Comparison of ENCODE assay signal across 10 cellular contexts in genomic region chr2:105143094-105143466, GRCh38.
DNase-seq lines count a peak whose midpoint lies in the region; ATAC-seq, FAIRE-seq and TF ChIP-seq lines count a peak whose summit lies in the region.
"Had no signal": no experiment of that assay in that cellular context is flagged by ENCODE, and none has a peak within 500 bp of the region (broad histone marks: within the 10 kb centered on the region; RNA-seq: fewer than 3 reads in every experiment).

No MANE protein-coding gene starts in this region.

- H3K27ac Mint-ChIP-seq in activated CD8-positive, alpha-beta memory T cell treated with anti-CD3 and anti-CD28 coated beads, Interleukin-2, amount 10 ng/mL, durations not matched to agents 7 days and 5 days, result no peak overlapping the region
- H3K27ac Mint-ChIP-seq in activated T-helper 17 cell treated with anti-CD3 and anti-CD28 coated beads, Interleukin-2, amount 50 U/mL, for 72 hours, result no peak overlapping the region

- no peak for DNase-seq in activated CD8-positive, alpha-beta memory T cell treated with anti-CD3 and anti-CD28 coated beads, Interleukin-2, amount 10 ng/mL, durations not matched to agents 7 days and 5 days
- no peak for DNase-seq in activated CD8-positive, alpha-beta memory T cell treated with anti-CD3 and anti-CD28 coated beads for 24 hours
- DNase-seq in keratinocyte (ENCODE audit: low read depth, low spot score) (no peak), substantia nigra (lab: John Stamatoyannopoulos, UW) (no peak), NCI-H526 treated with DMSO at 0.1 percent for 48 hours (lab: John Stamatoyannopoulos, UW) (no peak), hypothalamus (lab: John Stamatoyannopoulos, UW) (no peak)
- DNase-seq: heart right ventricle, NCI-H82 had no signal

- peaks cover 7% of the 10 kb centered on the region for H3K4me1 ChIP-seq in keratinocyte (ENCODE audit: control insufficient read depth, extremely low read depth, insufficient read depth, low read length)

- peak overlapping the region; percentile 70 for H3K4me3 Mint-ChIP-seq in activated CD8-positive, alpha-beta memory T cell treated with anti-CD3 and anti-CD28 coated beads, Interleukin-2, amount 10 ng/mL, durations not matched to agents 7 days and 5 days
- peak overlapping the region; percentile 53 for H3K4me3 Mint-ChIP-seq in activated T-helper 17 cell treated with anti-CD3 and anti-CD28 coated beads, Interleukin-2, amount 50 U/mL, for 72 hours

- H3K9me3 Mint-ChIP-seq in activated CD8-positive, alpha-beta memory T cell treated with anti-CD3 and anti-CD28 coated beads, Interleukin-2, amount 10 ng/mL, durations not matched to agents 7 days and 5 days (ENCODE audit: low read depth), result no peaks in the 10 kb centered on the region
- H3K9me3 Mint-ChIP-seq in activated T-helper 17 cell treated with anti-CD3 and anti-CD28 coated beads, Interleukin-2, amount 50 U/mL, for 72 hours, result no peaks in the 10 kb centered on the region

- H3K36me3 ChIP-seq in keratinocyte (ENCODE audit: control insufficient read depth in 2 of 2, extremely low read depth in 1 of 2, insufficient read depth in 2 of 2, low read length in 2 of 2), result no peaks in the 10 kb centered on the region
- H3K36me3 ChIP-seq: heart right ventricle had no signal

- CTCF ChIA-PET in activated CD8-positive, alpha-beta memory T cell treated with anti-CD3 and anti-CD28 coated beads, Interleukin-2, amount 10 ng/mL, durations not matched to agents 7 days and 5 days (lab: Charles Lee), result no interaction called here

- TF ChIP-seq CTCF in keratinocyte (optimal IDR thresholded peaks at IDR 0.05 in 1 of 3, IDR thresholded peaks at IDR 0.05 in 1 of 3, conservative IDR thresholded peaks at IDR 0.05 in 1 of 3; ENCODE audit: extremely low read depth in 1 of 3, insufficient read depth in 2 of 3, low read length in 3 of 3), result no peak

- no peak for FAIRE-seq in keratinocyte (lab: Jason Lieb, UNC)

- H3K9me3 ChIP-seq in keratinocyte (ENCODE audit: control insufficient read depth, low read depth, low read length), result no peaks in the 10 kb centered on the region
- H3K9me3 ChIP-seq: heart right ventricle had no signal

- H3K36me3 Mint-ChIP-seq in activated CD8-positive, alpha-beta memory T cell treated with anti-CD3 and anti-CD28 coated beads, Interleukin-2, amount 10 ng/mL, durations not matched to agents 7 days and 5 days, result peaks cover 4% of the 10 kb centered on the region
- H3K36me3 Mint-ChIP-seq in activated T-helper 17 cell treated with anti-CD3 and anti-CD28 coated beads, Interleukin-2, amount 50 U/mL, for 72 hours (ENCODE audit: low read depth), result no peaks in the 10 kb centered on the region

- no peaks in the 10 kb centered on the region for H3K79me2 ChIP-seq in keratinocyte (ENCODE audit: control insufficient read depth, insufficient read depth, low read length)

- H3K27ac ChIP-seq in keratinocyte (ENCODE audit: control insufficient read depth, insufficient read depth, low read length) (no peak overlapping the region), substantia nigra (ENCODE audit: low read depth, low read length, poor library complexity, severe bottlenecking) (peak overlapping the region; percentile 16)
- H3K27ac ChIP-seq: heart right ventricle had no signal

- no peaks in the 10 kb centered on the region for H4K20me1 ChIP-seq in keratinocyte (ENCODE audit: control insufficient read depth, extremely low read depth, insufficient read depth, low read length)

- no peak overlapping the region for H3K9ac ChIP-seq in keratinocyte (ENCODE audit: control insufficient read depth, extremely low read depth, insufficient read depth, low read length)

- peaks cover 11% of the 10 kb centered on the region for H3K4me1 Mint-ChIP-seq in activated CD8-positive, alpha-beta memory T cell treated with anti-CD3 and anti-CD28 coated beads, Interleukin-2, amount 10 ng/mL, durations not matched to agents 7 days and 5 days
- H3K4me1 Mint-ChIP-seq in activated T-helper 17 cell treated with anti-CD3 and anti-CD28 coated beads, Interleukin-2, amount 50 U/mL, for 72 hours, result peaks cover 5% of the 10 kb centered on the region

- H3K9me1 ChIP-seq in keratinocyte (ENCODE audit: control insufficient read depth, extremely low read depth, insufficient read depth, low read length), result no peaks in the 10 kb centered on the region

- peak overlapping the region; percentile 90 for H2AFZ ChIP-seq in keratinocyte (ENCODE audit: control insufficient read depth, low read length)

- H3K27me3 ChIP-seq in keratinocyte (ENCODE audit: control insufficient read depth, extremely low read depth, insufficient read depth, low read length), result peaks cover 9% of the 10 kb centered on the region

- dilution Hi-C loops in keratinocyte (cut with MboI; ENCODE audit: extremely low pct_ligation_motif_present, low sequenced_read_pairs), result no loop called here

- H3K4me3 ChIP-seq in keratinocyte (ENCODE audit: control insufficient read depth in 2 of 3, extremely low read depth in 1 of 3, insufficient read depth in 2 of 3, low read depth in 1 of 3, low read length in 3 of 3), result peak overlapping the region; percentile 59 to 78 (median 66)

- no peak for ATAC-seq in activated CD8-positive, alpha-beta memory T cell treated with anti-CD3 and anti-CD28 coated beads, Interleukin-2, amount 10 ng/mL, durations not matched to agents 7 days and 5 days
- ATAC-seq in activated T-helper 17 cell treated with anti-CD3 and anti-CD28 coated beads, Interleukin-2, amount 50 U/mL, for 72 hours (replicated peaks), result no peak
- no peak for ATAC-seq in HG03469 (IDR thresholded peaks at IDR 0.05; ENCODE audit: unreplicated experiment)

- peaks cover 51% of the 10 kb centered on the region for H3K27me3 Mint-ChIP-seq in activated CD8-positive, alpha-beta memory T cell treated with anti-CD3 and anti-CD28 coated beads, Interleukin-2, amount 10 ng/mL, durations not matched to agents 7 days and 5 days
- peaks cover 48% of the 10 kb centered on the region for H3K27me3 Mint-ChIP-seq in activated T-helper 17 cell treated with anti-CD3 and anti-CD28 coated beads, Interleukin-2, amount 50 U/mL, for 72 hours

- peak overlapping the region; percentile 88 for H3K4me2 ChIP-seq in keratinocyte (ENCODE audit: control insufficient read depth, extremely low read depth, insufficient read depth, low read depth, low read length)
